In genomic region chrX:149938427-149939270, GRCh38 we compare ENCODE assay signal across 8 cellular contexts. TPM values are rescaled to one million over a fixed set of nuclear protein-coding genes. Genes with fewer than 3 reads are reported as not detected.
A peak's percentile ranks its signal among the peaks of the same experiment; 100 is the strongest.
DNase-seq lines count a peak whose midpoint lies in the region; ATAC-seq and TF ChIP-seq lines count a peak whose summit lies in the region.

TSS of gene EOLA2 (minus strand) at chrX:149938491. CDS start at chrX:149933874, 4,617 bp downstream.

- H3K27me3 ChIP-seq in H7 (ENCODE audit: control insufficient read depth, insufficient read depth, low read length) (no peaks in the 10 kb centered on the region), Loucy (ENCODE audit: insufficient read depth, low read length, poor library complexity, severe bottlenecking) (no peaks in the 10 kb centered on the region)

- no peaks in the 10 kb centered on the region for H3K4me1 ChIP-seq in Loucy (ENCODE audit: insufficient read depth, low read length, poor library complexity, severe bottlenecking)

- DNase-seq in ELF-1 (ENCODE audit: low read depth, low spot score) (peak; percentile 100), H7 (peak; percentile 93), fibroblast of mammary gland (ENCODE audit: low read depth) (peak; percentile 98)
- DNase-seq in activated T-helper 9 cell treated with anti-CD3 and anti-CD28 coated beads, Interleukin-2, amount 50 U/mL, for 16 hours (ENCODE audit: low read depth): peak; percentile 85
- peak; percentile 76 to 97 (median 92) for DNase-seq in naive thymus-derived CD8-positive, alpha-beta T cell
- peak; percentile 88 to 97 (median 92) for DNase-seq in stimulated activated naive CD4-positive, alpha-beta T cell (lab: John Stamatoyannopoulos, UW)

- no peaks in the 10 kb centered on the region; the same call in 1 of the 2 replicates for H3K36me3 ChIP-seq in H7 (replicated peaks; ENCODE audit: control insufficient read depth, insufficient read depth, low read length)
- no peaks in the 10 kb centered on the region for H3K36me3 ChIP-seq in Loucy (ENCODE audit: insufficient read depth, low read length)

- ATAC-seq in naive thymus-derived CD8-positive, alpha-beta T cell: peak; percentile 55 to 64

- no peaks in the 10 kb centered on the region for H3F3A ChIP-seq in Loucy (ENCODE audit: low read depth)

- peak; percentile 35; the same call in 1 of the 2 replicates for TF ChIP-seq CTCF in Loucy (conservative IDR thresholded peaks at IDR 0.05; ENCODE audit: low read length)
- TF ChIP-seq CTCF in fibroblast of mammary gland (conservative IDR thresholded peaks at IDR 0.05; ENCODE audit: control insufficient read depth, insufficient read depth, low read depth, low read length): peak; percentile 45

- H3K4me3 ChIP-seq in H7 (ENCODE audit: insufficient read depth, low read depth, low read length) (peak within 1 kb of the TSS; percentile 97), Loucy (ENCODE audit: low read length, poor library complexity, severe bottlenecking) (peak within 1 kb of the TSS; percentile 95), fibroblast of mammary gland (ENCODE audit: control insufficient read depth, low read depth, low read length) (peak within 1 kb of the TSS; percentile 72)

- no peaks in the 10 kb centered on the region for H3K9me3 ChIP-seq in Loucy (ENCODE audit: insufficient read depth, low read depth, low read length)

- peak within 1 kb of the TSS; percentile 84 to 97 (median 94) for H3K4me3 Mint-ChIP-seq in naive thymus-derived CD8-positive, alpha-beta T cell

- no peaks in the 10 kb centered on the region for H3K27me3 Mint-ChIP-seq in naive thymus-derived CD8-positive, alpha-beta T cell

- H3K79me2 ChIP-seq in Loucy (ENCODE audit: insufficient read depth, low read length): peaks cover 12% of the 10 kb centered on the region

- H2AFZ ChIP-seq in Loucy (ENCODE audit: low read length): no peak within 1 kb of the TSS

- H3K4me2 ChIP-seq in Loucy (ENCODE audit: low read depth, low read length, poor library complexity, severe bottlenecking): peak within 1 kb of the TSS; percentile 87

- peaks cover 0 to 5% (median 0%) of the 10 kb centered on the region in 3 donors for H3K36me3 Mint-ChIP-seq in naive thymus-derived CD8-positive, alpha-beta T cell

- no peaks in the 10 kb centered on the region for H3K9me2 ChIP-seq in Loucy (replicated peaks; ENCODE audit: low read depth, low read length)

- H4K20me1 ChIP-seq in Loucy (ENCODE audit: insufficient read depth, low read length, poor library complexity, severe bottlenecking): peaks cover 9% of the 10 kb centered on the region

- H3K9me3 Mint-ChIP-seq in naive thymus-derived CD8-positive, alpha-beta T cell: no peaks in the 10 kb centered on the region

- TF ChIP-seq POLR2A in Raji (IDR thresholded peaks at IDR 0.05; ENCODE audit: insufficient read depth, low read depth, low read length): peak; percentile 80

- peaks cover 0 to 5% (median 3%) of the 10 kb centered on the region in 4 donors for H3K4me1 Mint-ChIP-seq in naive thymus-derived CD8-positive, alpha-beta T cell

- POLR2A ChIA-PET in naive thymus-derived CD8-positive, alpha-beta T cell (lab: Charles Lee): interaction anchor here (0.6 to 3.4 kb wide), 10 partner anchors 22 to 1458 kb away, joined by 3 to 41 read pairs (median 4); partner anchors contain the start of genes EOLA1, IDS, MTM1 and MTMR1

- H3K27ac Mint-ChIP-seq in naive thymus-derived CD8-positive, alpha-beta T cell: peak within 1 kb of the TSS; percentile 94 to 99 (median 98)

- H3K9ac ChIP-seq in Loucy (ENCODE audit: low read depth, low read length, poor library complexity, severe bottlenecking): peak within 1 kb of the TSS; percentile 91

RNA-seq across cellular contexts. Expression of gene EOLA2, which starts in this region (rescaled TPM):
- total RNA-seq in H7 (2014; rRNA removed; shearing (Covaris generic)): 43.6 and 58.8 TPM in 2 replicates
- 10 to 100 TPM; 39.9 to 47.1 TPM for total RNA-seq in naive thymus-derived CD8-positive, alpha-beta T cell
- polyA plus RNA-seq in naive thymus-derived CD8-positive, alpha-beta T cell: 10 to 100 TPM; 25.7 to 42.4 (median 26.5) TPM

Comparison
In these comparisons a context has a peak if more than half of its experiments do, and no peak if none do; other contexts are left out.
1. Peak in every context shown above with its lines: DNase-seq, ATAC-seq and H3K4me3 ChIP-seq.